13 cellular contexts compared by ENCODE assay signal in genomic region chr22:41561335-41561734, GRCh38. TPM values are rescaled to one million over a fixed set of nuclear protein-coding genes. Genes with fewer than 3 reads are reported as not detected.
DNase-seq lines count a peak whose midpoint lies in the region; ATAC-seq and TF ChIP-seq lines count a peak whose summit lies in the region.
"Had no signal": no experiment of that assay in that cellular context is flagged by ENCODE, and none has a peak within 500 bp of the region (broad histone marks: within the 10 kb centered on the region; RNA-seq: fewer than 3 reads in every experiment).

No MANE protein-coding gene starts in this region.

- intact Hi-C loops in adrenal gland (cut with DNase I) (no loop called here), left ventricle myocardium inferior (cut with micrococcal nuclease) (no loop called here), ovary (cut with DNase I) (no loop called here)

- H3K27ac ChIP-seq in adrenal gland (peak overlapping the region; percentile 17 to 96 (median 79)), left ventricle myocardium inferior (replicated peaks) (peak overlapping the region; percentile 97), ovary (peak overlapping the region; percentile 77 to 98)

- no peak for TF ChIP-seq EP300 in ovary (IDR thresholded peaks at IDR 0.05)

- no peaks in the 10 kb centered on the region for H3K36me3 ChIP-seq in adrenal gland (replicated peaks in 1 of 2)
- H3K36me3 ChIP-seq in left ventricle myocardium inferior = no peaks in the 10 kb centered on the region
- H3K36me3 ChIP-seq in ovary = no peaks in the 10 kb centered on the region

- peaks cover 14% of the 10 kb centered on the region for H3K4me1 Mint-ChIP-seq in activated T-cell treated with anti-CD3 and anti-CD28 coated beads, Interleukin-2, amount 50 U/mL, for 24 hours (ENCODE audit: low read depth)

- no peaks in the 10 kb centered on the region for H3K27me3 ChIP-seq in adrenal gland
- peaks cover 18% of the 10 kb centered on the region for H3K27me3 ChIP-seq in left ventricle myocardium inferior (ENCODE audit: low read depth)
- no peaks in the 10 kb centered on the region for H3K27me3 ChIP-seq in ovary

- DNase-seq in ELF-1 (ENCODE audit: low read depth, low spot score) (peak; percentile 30), adrenal gland (peak in 5 of 7 donors; percentile 35 to 69 (median 42)), left ventricle myocardium inferior (no peak), ovary (peak in 3 of 5 donors; percentile 61 to 65 (median 62)), NOMO-1 (lab: John Stamatoyannopoulos, UW; ENCODE audit: unreplicated experiment in 2 of 2) (no peak)
- DNase-seq in activated T-cell treated with anti-CD3 and anti-CD28 coated beads, Interleukin-2, amount 50 U/mL, for 24 hours = no peak
- DNase-seq: activated naive CD4-positive, alpha-beta T cell treated with anti-CD3 and anti-CD28 coated beads for 36 hours; foreskin melanocyte; stimulated activated naive CD4-positive, alpha-beta T cell had no signal

- no peak overlapping the region for H3K4me3 Mint-ChIP-seq in activated T-cell treated with anti-CD3 and anti-CD28 coated beads, Interleukin-2, amount 50 U/mL, for 24 hours
- H3K4me3 Mint-ChIP-seq: activated naive CD4-positive, alpha-beta T cell treated with anti-CD3 and anti-CD28 coated beads for 36 hours had no signal

- ATAC-seq in HG03280 (IDR thresholded peaks at IDR 0.05; ENCODE audit: unreplicated experiment) = no peak
- ATAC-seq in GM21723 (IDR thresholded peaks at IDR 0.05; ENCODE audit: unreplicated experiment) = no peak

- 6 to 37% (median 29%) methylated on average over 5 to 10 of the region's 10 CpGs for WGBS in adrenal gland, 4 donors
- 7 to 16% (median 16%) methylated on average over 10 of the region's 10 CpGs for WGBS in ovary, 3 donors

- no peaks in the 10 kb centered on the region for H3K9me3 Mint-ChIP-seq in activated T-cell treated with anti-CD3 and anti-CD28 coated beads, Interleukin-2, amount 50 U/mL, for 24 hours
- H3K9me3 Mint-ChIP-seq: activated naive CD4-positive, alpha-beta T cell treated with anti-CD3 and anti-CD28 coated beads for 36 hours; IgD-negative memory B cell had no signal

- H3K27me3 Mint-ChIP-seq in activated T-cell treated with anti-CD3 and anti-CD28 coated beads, Interleukin-2, amount 50 U/mL, for 24 hours = peaks cover 34% of the 10 kb centered on the region

- peaks cover 55 to 74% of the 10 kb centered on the region in 2 donors for H3K4me1 ChIP-seq in adrenal gland (replicated peaks in 1 of 2)
- peaks cover 69% of the 10 kb centered on the region for H3K4me1 ChIP-seq in left ventricle myocardium inferior
- peaks cover 25% of the 10 kb centered on the region for H3K4me1 ChIP-seq in ovary (ENCODE audit: insufficient read depth)

- TF ChIP-seq POLR2A in adrenal gland (IDR thresholded peaks at IDR 0.05) (no peak), ovary (IDR thresholded peaks at IDR 0.05) (no peak)

- H3K36me3 Mint-ChIP-seq in activated T-cell treated with anti-CD3 and anti-CD28 coated beads, Interleukin-2, amount 50 U/mL, for 24 hours (ENCODE audit: low read depth) = no peaks in the 10 kb centered on the region

- TF ChIP-seq CTCF in adrenal gland (IDR thresholded peaks at IDR 0.05) (no peak), left ventricle myocardium inferior (IDR thresholded peaks at IDR 0.05; ENCODE audit: borderline replicate concordance) (no peak), ovary (IDR thresholded peaks at IDR 0.05) (no peak)

- H3K27ac Mint-ChIP-seq in activated T-cell treated with anti-CD3 and anti-CD28 coated beads, Interleukin-2, amount 50 U/mL, for 24 hours = no peak overlapping the region
- H3K27ac Mint-ChIP-seq: activated naive CD4-positive, alpha-beta T cell treated with anti-CD3 and anti-CD28 coated beads for 36 hours; IgD-negative memory B cell had no signal

- no peaks in the 10 kb centered on the region for H3K9me3 ChIP-seq in adrenal gland (replicated peaks in 1 of 3)
- no peaks in the 10 kb centered on the region for H3K9me3 ChIP-seq in left ventricle myocardium inferior (replicated peaks)
- no peaks in the 10 kb centered on the region for H3K9me3 ChIP-seq in ovary

- peak overlapping the region in 3 of 4 donors; percentile 15 to 70 (median 64) for H3K4me3 ChIP-seq in adrenal gland
- peak overlapping the region; percentile 74 for H3K4me3 ChIP-seq in left ventricle myocardium inferior
- peak overlapping the region; percentile 61 for H3K4me3 ChIP-seq in ovary
- H3K4me3 ChIP-seq: skin epidermis had no signal

RNA-seq across cellular contexts. Expression of gene CSDC2, which starts 0.5 kb away (rescaled TPM):
- total RNA-seq in adrenal gland (100 to 1,000 TPM in 7 of 8 donors, 10 to 100 TPM in 1; 81.5 to 281 (median 183) TPM), left ventricle myocardium inferior (301 TPM), ovary (100 to 1,000 TPM in 4 of 7 donors, 10 to 100 TPM in 3; 56.9 to 209 (median 101) TPM)
- polyA plus RNA-seq in adrenal gland (100 to 1,000 TPM in 2 of 3 donors, 1 to 10 TPM in 1; 7.5 to 368 (median 212) TPM), ovary (100 to 1,000 TPM in 1 of 2 donors, 1 to 10 TPM in 1; 2.5 to 151 TPM)
- total RNA-seq: activated naive CD4-positive, alpha-beta T cell treated with anti-CD3 and anti-CD28 coated beads for 36 hours had no signal
- polyA plus RNA-seq: IgD-negative memory B cell had no signal

RNA-seq across cellular contexts. Expression of gene POLR3H, which starts 17.1 kb away (rescaled TPM):
- total RNA-seq in adrenal gland = 10 to 100 TPM; 18.7 to 92.6 (median 41.8) TPM
- polyA plus RNA-seq in adrenal gland = 10 to 100 TPM; 45.1 to 61.5 (median 53.6) TPM
- 15.8 TPM for total RNA-seq in left ventricle myocardium inferior
- total RNA-seq in ovary = 10 to 100 TPM; 17.2 to 84.6 (median 52.9) TPM
- polyA plus RNA-seq in ovary = 10 to 100 TPM; 15.7 to 34.1 TPM

RNA-seq across cellular contexts. Expression of gene PMM1, which starts 28.3 kb away (rescaled TPM):
- total RNA-seq in adrenal gland (100 to 1,000 TPM in 1 of 8 donors, 10 to 100 TPM in 7; 49.5 to 105 (median 74.0) TPM), left ventricle myocardium inferior (18.4 TPM), ovary (10 to 100 TPM; 40.5 to 68.6 (median 55.7) TPM)
- polyA plus RNA-seq in adrenal gland (10 to 100 TPM; 37.8 to 53.0 (median 43.0) TPM), ovary (10 to 100 TPM; 19.9 to 76.6 TPM)

RNA-seq across cellular contexts. Expression of gene DESI1, which starts 59.5 kb away (rescaled TPM):
- total RNA-seq in adrenal gland = 10 to 100 TPM; 11.4 to 64.7 (median 29.1) TPM
- 10 to 100 TPM; 47.5 to 82.8 (median 58.7) TPM for polyA plus RNA-seq in adrenal gland
- 46.2 TPM for total RNA-seq in left ventricle myocardium inferior
- 10 to 100 TPM; 15.4 to 34.5 (median 22.8) TPM for total RNA-seq in ovary
- polyA plus RNA-seq in ovary = 10 to 100 TPM; 10.8 to 26.9 TPM

RNA-seq across cellular contexts. Expression of gene XRCC6, which starts 59.8 kb away (rescaled TPM):
- 100 to 1,000 TPM; 211 to 363 (median 240) TPM for total RNA-seq in adrenal gland
- 100 to 1,000 TPM; 122 to 475 (median 216) TPM for polyA plus RNA-seq in adrenal gland
- total RNA-seq in left ventricle myocardium inferior = 155 TPM
- total RNA-seq in ovary = 100 to 1,000 TPM; 147 to 239 (median 200) TPM
- polyA plus RNA-seq in ovary = 100 to 1,000 TPM; 165 to 380 TPM

Comparison
In these comparisons a context has a peak if more than half of its experiments do, and no peak if none do; other contexts are left out.
1. DNase-seq: peak in ELF-1 (single experiment), adrenal gland (5 of 7) and ovary (3 of 5); none in left ventricle myocardium inferior (single experiment), activated T-cell treated with anti-CD3 and anti-CD28 coated beads, Interleukin-2, amount 50 U/mL, for 24 hours (single experiment) and NOMO-1 (0 of 2).
2. Peak in every context shown above with its lines, with median percentiles within 50 percentile points of each other: H3K27ac ChIP-seq and H3K4me3 ChIP-seq.